Comparison of ENCODE assay signal across 9 cellular contexts in genomic region chr6:30679765-30680535, GRCh38. TPM values are rescaled to one million over a fixed set of nuclear protein-coding genes. Genes with fewer than 3 reads are reported as not detected.
DNase-seq lines count a peak whose midpoint lies in the region; ATAC-seq and TF ChIP-seq lines count a peak whose summit lies in the region.
"Had no signal": no experiment of that assay in that cellular context is flagged by ENCODE, and none has a peak within 500 bp of the region (broad histone marks: within the 10 kb centered on the region; RNA-seq: fewer than 3 reads in every experiment).

No MANE protein-coding gene starts in this region.

- DNase-seq in HFFc6 (no peak), foreskin fibroblast (no peak), NCI-H2196 treated with DMSO at 0.1 percent for 48 hours (lab: John Stamatoyannopoulos, UW; ENCODE audit: unreplicated experiment) (no peak), NCI-H187 (lab: John Stamatoyannopoulos, UW) (no peak), glomerular visceral epithelial cell (ENCODE audit: extremely low spot score) (no peak)
- DNase-seq in activated CD8-positive, alpha-beta T cell treated with anti-CD3 and anti-CD28 coated beads for 36 hours = no peak
- DNase-seq: activated CD4-positive, CD25-positive, alpha-beta regulatory T cell had no signal

- H3K27ac Mint-ChIP-seq in HFFc6 = peak overlapping the region; percentile 65
- peak overlapping the region; percentile 95 for H3K27ac Mint-ChIP-seq in activated CD8-positive, alpha-beta T cell treated with anti-CD3 and anti-CD28 coated beads for 36 hours
- H3K27ac Mint-ChIP-seq in stimulated activated memory B cell treated with anti-CD40 and anti-IgM and Interleukin-4, amounts not matched to agents 10 μg/mL and 1 μg/mL and 100 μg/mL, for 72 hours = peak overlapping the region; percentile 86

- peaks cover 58% of the 10 kb centered on the region for H3K4me1 Mint-ChIP-seq in HFFc6 (ENCODE audit: low read depth)
- peaks cover 11% of the 10 kb centered on the region for H3K4me1 Mint-ChIP-seq in activated CD8-positive, alpha-beta T cell treated with anti-CD3 and anti-CD28 coated beads for 36 hours (ENCODE audit: low read depth)
- H3K4me1 Mint-ChIP-seq in stimulated activated memory B cell treated with anti-CD40 and anti-IgM and Interleukin-4, amounts not matched to agents 10 μg/mL and 1 μg/mL and 100 μg/mL, for 72 hours = peaks cover 56% of the 10 kb centered on the region

- CTCF ChIA-PET in activated CD8-positive, alpha-beta T cell treated with anti-CD3 and anti-CD28 coated beads for 36 hours (lab: Charles Lee) = interaction anchor here (0.7 to 18.6 kb wide), 18 partner anchors 10 to 411 kb away, joined by 3 to 704 read pairs (median 5); partner anchors contain the start of genes GNL1, MDC1, NRM and TUBB

- H3K27me3 Mint-ChIP-seq in HFFc6 (ENCODE audit: insufficient read depth) = peaks cover 4% of the 10 kb centered on the region
- H3K27me3 Mint-ChIP-seq in activated CD8-positive, alpha-beta T cell treated with anti-CD3 and anti-CD28 coated beads for 36 hours = no peaks in the 10 kb centered on the region
- no peaks in the 10 kb centered on the region for H3K27me3 Mint-ChIP-seq in stimulated activated memory B cell treated with anti-CD40 and anti-IgM and Interleukin-4, amounts not matched to agents 10 μg/mL and 1 μg/mL and 100 μg/mL, for 72 hours

- peaks cover 70% of the 10 kb centered on the region for H3K36me3 Mint-ChIP-seq in HFFc6 (ENCODE audit: low read depth)
- peaks cover 82% of the 10 kb centered on the region for H3K36me3 Mint-ChIP-seq in activated CD8-positive, alpha-beta T cell treated with anti-CD3 and anti-CD28 coated beads for 36 hours (ENCODE audit: low read depth)
- peaks cover 65% of the 10 kb centered on the region for H3K36me3 Mint-ChIP-seq in stimulated activated memory B cell treated with anti-CD40 and anti-IgM and Interleukin-4, amounts not matched to agents 10 μg/mL and 1 μg/mL and 100 μg/mL, for 72 hours

- POLR2A ChIA-PET in activated CD8-positive, alpha-beta T cell treated with anti-CD3 and anti-CD28 coated beads for 36 hours (lab: Charles Lee) = interaction anchor here (1.0 to 15.7 kb wide), 8 partner anchors 8 to 66 kb away, joined by 3 to 500 read pairs (median 8); partner anchors contain the start of genes DHX16, MDC1, MRPS18B and TUBB

- TF ChIP-seq CTCF in HFFc6 (IDR thresholded peaks at IDR 0.05) (no peak), foreskin fibroblast (IDR thresholded peaks at IDR 0.05; ENCODE audit: low read depth, low read length) (no peak)
- TF ChIP-seq CTCF in activated CD8-positive, alpha-beta T cell treated with anti-CD3 and anti-CD28 coated beads for 36 hours (IDR thresholded peaks at IDR 0.05) = no peak

- H3K4me3 ChIP-seq in foreskin fibroblast (ENCODE audit: low read depth in 1 of 2, low read length in 2 of 2) = peak overlapping the region; percentile 24 to 33
- H3K4me3 ChIP-seq: hepatocyte had no signal

- peak overlapping the region; percentile 92 for H3K4me3 Mint-ChIP-seq in HFFc6
- peak overlapping the region; percentile 88 for H3K4me3 Mint-ChIP-seq in activated CD8-positive, alpha-beta T cell treated with anti-CD3 and anti-CD28 coated beads for 36 hours
- H3K4me3 Mint-ChIP-seq in stimulated activated memory B cell treated with anti-CD40 and anti-IgM and Interleukin-4, amounts not matched to agents 10 μg/mL and 1 μg/mL and 100 μg/mL, for 72 hours = peak overlapping the region; percentile 89

- intact Hi-C loops in activated CD8-positive, alpha-beta T cell treated with anti-CD3 and anti-CD28 coated beads for 36 hours (cut with micrococcal nuclease) = loop anchor here (2.0 to 5.0 kb wide), 3 partner anchors 51 to 132 kb away; partner anchors contain the start of genes MRPS18B and PPP1R10

- no peaks in the 10 kb centered on the region; the same call in 1 of the 2 replicates for H3K9me3 Mint-ChIP-seq in HFFc6
- no peaks in the 10 kb centered on the region for H3K9me3 Mint-ChIP-seq in activated CD8-positive, alpha-beta T cell treated with anti-CD3 and anti-CD28 coated beads for 36 hours
- H3K9me3 Mint-ChIP-seq in stimulated activated memory B cell treated with anti-CD40 and anti-IgM and Interleukin-4, amounts not matched to agents 10 μg/mL and 1 μg/mL and 100 μg/mL, for 72 hours = no peaks in the 10 kb centered on the region

- ATAC-seq in activated CD8-positive, alpha-beta T cell treated with anti-CD3 and anti-CD28 coated beads for 36 hours = no peak
- ATAC-seq in stimulated activated memory B cell treated with anti-CD40 and anti-IgM and Interleukin-4, amounts not matched to agents 10 μg/mL and 1 μg/mL and 100 μg/mL, for 72 hours = no peak

RNA-seq across cellular contexts. Expression of gene PPP1R18, which starts 6.5 kb away (rescaled TPM):
- 100 to 1,000 TPM; 135 to 149 (median 141) TPM for total RNA-seq in HFFc6 (2021; fragmentation: NEBNext Ultra II Directional; extraction: Animal tissue kit (Norgen Biotek cat#: 25700))
- total RNA-seq in activated CD8-positive, alpha-beta T cell treated with anti-CD3 and anti-CD28 coated beads for 36 hours = 100 to 1,000 TPM; 174 to 177 TPM

RNA-seq across cellular contexts. Expression of gene DHX16, which starts 7.1 kb away (rescaled TPM):
- total RNA-seq in HFFc6 (2021; fragmentation: NEBNext Ultra II Directional; extraction: Animal tissue kit (Norgen Biotek cat#: 25700)) = 10 to 100 TPM; 33.7 to 36.7 (median 35.5) TPM
- 10 to 100 TPM; 31.1 to 31.3 TPM for total RNA-seq in activated CD8-positive, alpha-beta T cell treated with anti-CD3 and anti-CD28 coated beads for 36 hours

RNA-seq across cellular contexts. Expression of gene NRM, which starts 10.8 kb away (rescaled TPM):
- total RNA-seq in HFFc6 (2021; fragmentation: NEBNext Ultra II Directional; extraction: Animal tissue kit (Norgen Biotek cat#: 25700)) = 10 to 100 TPM; 16.3 to 35.1 (median 31.1) TPM
- total RNA-seq in activated CD8-positive, alpha-beta T cell treated with anti-CD3 and anti-CD28 coated beads for 36 hours = 10 to 100 TPM; 21.0 to 22.0 TPM

RNA-seq across cellular contexts. Expression of gene C6orf136, which starts 33.0 kb away (rescaled TPM):
- 10 to 100 TPM; 12.0 to 19.2 (median 16.4) TPM for total RNA-seq in HFFc6 (2021; fragmentation: NEBNext Ultra II Directional; extraction: Animal tissue kit (Norgen Biotek cat#: 25700))
- total RNA-seq in activated CD8-positive, alpha-beta T cell treated with anti-CD3 and anti-CD28 coated beads for 36 hours = 10 to 100 TPM; 34.8 to 40.1 TPM

RNA-seq across cellular contexts. Expression of gene MDC1, which starts 37.1 kb away (rescaled TPM):
- total RNA-seq in HFFc6 (2021; fragmentation: NEBNext Ultra II Directional; extraction: Animal tissue kit (Norgen Biotek cat#: 25700)) = 10 to 100 TPM; 18.4 to 31.9 (median 28.1) TPM
- 10 to 100 TPM; 80.4 to 90.7 TPM for total RNA-seq in activated CD8-positive, alpha-beta T cell treated with anti-CD3 and anti-CD28 coated beads for 36 hours
